ENCODE assay signal across 8 cellular contexts in the genomic region with DNA sequence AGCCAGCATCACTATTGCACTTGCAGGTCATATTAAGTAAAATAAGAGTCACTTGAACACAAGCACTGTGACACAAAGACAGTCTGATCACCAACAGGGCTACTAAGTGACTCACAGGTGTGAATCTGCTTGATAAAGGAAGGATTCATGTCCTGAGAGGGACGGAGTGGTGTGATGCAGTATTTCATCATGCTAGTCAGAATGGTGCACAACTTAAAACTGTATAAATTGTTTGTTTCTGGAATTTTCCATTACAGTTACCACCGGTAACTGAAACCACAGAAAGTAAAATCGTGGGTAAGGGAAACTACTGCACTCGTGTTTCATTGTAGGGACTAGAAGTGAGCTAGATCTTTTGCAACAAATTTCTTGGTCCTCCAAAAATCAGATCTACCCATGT.
A peak's percentile ranks its signal among the peaks of the same experiment; 100 is the strongest.
DNase-seq lines count a peak whose midpoint lies in the region; ATAC-seq and TF ChIP-seq lines count a peak whose summit lies in the region.

No MANE protein-coding gene starts in this region.

- H3K27ac ChIP-seq in caudate nucleus (ENCODE audit: low read depth, low read length) = no peak overlapping the region

- ATAC-seq in HG03575 (IDR thresholded peaks at IDR 0.05; ENCODE audit: extremely low read depth, insufficient number of reproducible peaks, low FRiP score, unreplicated experiment) (peak; percentile 62), HG03139 (IDR thresholded peaks at IDR 0.05; ENCODE audit: unreplicated experiment) (no peak)

- DNase-seq in stimulated activated CD4-positive, alpha-beta T cell treated with anti-CD3 and anti-CD28 coated beads, Interleukin-15, amount 100 ng/mL, for 24 hours = peak; percentile 41
- no peak for DNase-seq in stimulated activated CD4-positive, alpha-beta T cell treated with anti-CD3 and anti-CD28 coated beads, Interleukin-4, amount 100 ng/mL, for 1 hour
- DNase-seq in astrocyte of the spinal cord (ENCODE audit: low read depth, low spot score) (peak; percentile 74), COLO829 (ENCODE audit: low spot score) (no peak), NCI-H774 (lab: John Stamatoyannopoulos, UW) (no peak), caudate nucleus (lab: John Stamatoyannopoulos, UW) (no peak)

- no peak for TF ChIP-seq CTCF in astrocyte of the spinal cord (IDR thresholded peaks at IDR 0.05; ENCODE audit: low read depth, low read length)

- in situ Hi-C loops in astrocyte of the spinal cord (cut with HindIII; ENCODE audit: low sequenced_read_pairs) = no loop called here

- H3K4me3 ChIP-seq in astrocyte of the spinal cord (ENCODE audit: low read depth, low read length) = no peak overlapping the region

Comparison
In these comparisons a context has a peak if more than half of its experiments do, and no peak if none do; other contexts are left out.
1. DNase-seq: peak in stimulated activated CD4-positive, alpha-beta T cell treated with anti-CD3 and anti-CD28 coated beads, Interleukin-15, amount 100 ng/mL, for 24 hours (single experiment) and astrocyte of the spinal cord (single experiment); none in stimulated activated CD4-positive, alpha-beta T cell treated with anti-CD3 and anti-CD28 coated beads, Interleukin-4, amount 100 ng/mL, for 1 hour (single experiment), COLO829 (single experiment), NCI-H774 (single experiment) and caudate nucleus (0 of 61).